In genomic region chr15:71411538-71412482, GRCh38 we compare ENCODE assay signal across 12 cellular contexts.
DNase-seq lines count a peak whose midpoint lies in the region; ATAC-seq and TF ChIP-seq lines count a peak whose summit lies in the region.
"Had no signal": no experiment of that assay in that cellular context is flagged by ENCODE, and none has a peak within 500 bp of the region (broad histone marks: within the 10 kb centered on the region; RNA-seq: fewer than 3 reads in every experiment).

No MANE protein-coding gene starts in this region.

- intact Hi-C loops in Calu3 (cut with micrococcal nuclease; ENCODE audit: unreplicated experiment) (loop anchor here (1.0 kb wide), 1 partner anchor 33 kb away; no protein-coding TSS in a partner anchor), body of pancreas (cut with DNase I) (no loop called here)

- H3K36me3 Mint-ChIP-seq in Calu3 (ENCODE audit: insufficient read depth, unreplicated experiment), result no peaks in the 10 kb centered on the region
- H3K36me3 Mint-ChIP-seq: CD8-positive, alpha-beta T cell had no signal

- H3K9me3 ChIP-seq in body of pancreas (no peaks in the 10 kb centered on the region), right atrium auricular region (no peaks in the 10 kb centered on the region), WERI-Rb-1 (ENCODE audit: severe bottlenecking) (no peaks in the 10 kb centered on the region)

- peak overlapping the region; percentile 15 for H3K4me3 Mint-ChIP-seq in Calu3 (ENCODE audit: low read depth, unreplicated experiment)
- H3K4me3 Mint-ChIP-seq: activated naive CD4-positive, alpha-beta T cell treated with anti-CD3 and anti-CD28 coated beads for 36 hours; CD8-positive, alpha-beta T cell had no signal

- H3K36me3 ChIP-seq in body of pancreas (replicated peaks in 1 of 2; ENCODE audit: insufficient read depth in 1 of 2, low read depth in 2 of 2) (no peaks in the 10 kb centered on the region), right atrium auricular region (no peaks in the 10 kb centered on the region), WERI-Rb-1 (no peaks in the 10 kb centered on the region)

- TF ChIP-seq CTCF in Calu3 (IDR thresholded peaks at IDR 0.05; ENCODE audit: unreplicated experiment) (peak; percentile 19), body of pancreas (IDR thresholded peaks at IDR 0.05) (peak in 2 of 7 experiments; percentile 15 to 39), right atrium auricular region (IDR thresholded peaks at IDR 0.05) (no peak), WERI-Rb-1 (IDR thresholded peaks at IDR 0.05; ENCODE audit: low read depth, low read length) (no peak)

- H3K4me3 ChIP-seq in body of pancreas (no peak overlapping the region), right atrium auricular region (no peak overlapping the region), WERI-Rb-1 (ENCODE audit: low read depth, low read length) (no peak overlapping the region)
- H3K4me3 ChIP-seq: GM12878 had no signal

- H3K9me3 Mint-ChIP-seq in Calu3 (ENCODE audit: low read depth, unreplicated experiment), result no peaks in the 10 kb centered on the region
- H3K9me3 Mint-ChIP-seq: activated naive CD4-positive, alpha-beta T cell treated with anti-CD3 and anti-CD28 coated beads for 36 hours; CD8-positive, alpha-beta T cell had no signal

- H3K4me1 ChIP-seq in body of pancreas (peaks cover 9% of the 10 kb centered on the region), right atrium auricular region (peaks cover 0 to 20% of the 10 kb centered on the region in 2 donors)

- H3K27ac ChIP-seq in body of pancreas, result peak overlapping the region in 2 of 4 donors; percentile 10 to 48
- peak overlapping the region; percentile 60 to 80 for H3K27ac ChIP-seq in right atrium auricular region
- no peak overlapping the region for H3K27ac ChIP-seq in WERI-Rb-1

- CTCF ChIA-PET in Calu3 (lab: Charles Lee), result interaction anchor here (0.7 to 2.4 kb wide), 12 partner anchors 9 to 194 kb away, joined by 3 to 7 read pairs (median 3); no protein-coding TSS in a partner anchor

- DNase-seq in Calu3 (peak; percentile 52), body of pancreas (peak in 2 of 4 donors; percentile 19 to 27), right atrium auricular region (ENCODE audit: low spot score) (no peak), putamen (ENCODE audit: low spot score) (peak; percentile 68), WERI-Rb-1 (no peak)
- DNase-seq in central memory CD4-positive, alpha-beta T cell, result no peak
- DNase-seq: activated naive CD4-positive, alpha-beta T cell treated with anti-CD3 and anti-CD28 coated beads for 36 hours; CD8-positive, alpha-beta T cell; NK-92 treated with Interleukin-12 subunit alpha and Interleukin-12 subunit beta, amount 100 ng/mL, for 24 hours had no signal

- no peaks in the 10 kb centered on the region for H3K27me3 ChIP-seq in body of pancreas
- H3K27me3 ChIP-seq in right atrium auricular region, result no peaks in the 10 kb centered on the region
- no peaks in the 10 kb centered on the region for H3K27me3 ChIP-seq in WERI-Rb-1 (ENCODE audit: insufficient read depth, low read depth, severe bottlenecking)

- no peak for TF ChIP-seq POLR2A in body of pancreas (IDR thresholded peaks at IDR 0.05)

- peaks cover 32% of the 10 kb centered on the region for H3K4me1 Mint-ChIP-seq in Calu3 (ENCODE audit: low read depth, unreplicated experiment)

- ATAC-seq in body of pancreas, result peak; percentile 42
- ATAC-seq in HG02678 (IDR thresholded peaks at IDR 0.05; ENCODE audit: unreplicated experiment), result no peak
- no peak for ATAC-seq in GM18870 (IDR thresholded peaks at IDR 0.05; ENCODE audit: unreplicated experiment)
- ATAC-seq: CD8-positive, alpha-beta T cell; GM12878 had no signal

- no TSS peak for BruUV-seq in Calu3 (replicated peaks; lab: Mats Ljungman, UMichigan)

- no peaks in the 10 kb centered on the region for H3K27me3 Mint-ChIP-seq in Calu3 (ENCODE audit: unreplicated experiment)

- peak overlapping the region; percentile 52 for H3K27ac Mint-ChIP-seq in Calu3 (ENCODE audit: unreplicated experiment)
- H3K27ac Mint-ChIP-seq: activated naive CD4-positive, alpha-beta T cell treated with anti-CD3 and anti-CD28 coated beads for 36 hours; CD8-positive, alpha-beta T cell had no signal

- WGBS in body of pancreas, 2 donors, result 58 to 61% methylated on average over 16 of the region's 16 CpGs

Comparison
In these comparisons a context has a peak if more than half of its experiments do, and no peak if none do; other contexts are left out.
1. DNase-seq: peak in Calu3 (single experiment) and putamen (single experiment); none in right atrium auricular region (single experiment), central memory CD4-positive, alpha-beta T cell (single experiment) and WERI-Rb-1 (single experiment).